7 cellular contexts compared by ENCODE assay signal in the genomic region with DNA sequence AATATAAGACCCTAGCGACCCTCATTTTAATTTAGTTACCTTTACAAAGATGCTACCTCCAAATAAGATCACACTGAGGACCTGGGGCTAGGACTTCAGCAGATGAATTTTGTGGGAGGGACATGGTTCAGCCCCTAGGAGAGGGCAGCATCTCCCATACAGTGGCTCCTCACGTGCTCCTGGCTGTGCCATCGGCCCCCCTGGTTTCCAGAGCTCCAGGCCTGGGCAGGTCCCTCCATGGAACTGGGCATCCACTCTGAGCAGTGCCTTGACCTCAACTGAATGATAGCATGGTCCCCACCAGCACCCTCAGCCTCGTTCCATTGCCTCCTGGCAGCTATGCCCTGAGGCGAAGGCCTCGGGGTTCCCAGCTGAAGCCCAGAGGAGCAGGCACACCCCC. TPM values are rescaled to one million over a fixed set of nuclear protein-coding genes. Genes with fewer than 3 reads are reported as not detected.
"Had no signal": no experiment of that assay in that cellular context is flagged by ENCODE, and none has a peak within 500 bp of the region (broad histone marks: within the 10 kb centered on the region; RNA-seq: fewer than 3 reads in every experiment).

No MANE protein-coding gene starts in this region.

RNA-seq across cellular contexts. Expression of gene CPZ, which starts 39.3 kb away (rescaled TPM):
- total RNA-seq: mammary epithelial cell had no signal
- polyA plus RNA-seq: mammary epithelial cell had no signal

RNA-seq across cellular contexts. Expression of gene GPR78, which starts 51.7 kb away (rescaled TPM):
- total RNA-seq: gastroesophageal sphincter, glomerular endothelial cell, left ventricle myocardium inferior, mammary epithelial cell, occipital lobe, smooth muscle cell, tibial nerve had no signal
- polyA plus RNA-seq: mammary epithelial cell had no signal
